In genomic region chr15:100252779-100253417, GRCh38 we compare ENCODE assay signal across 1 cellular context.
TF ChIP-seq lines count a peak whose summit lies in the region.

No MANE protein-coding gene starts in this region.

TF ChIP-seq in A549, 52 proteins besides CTCF, POLR2A, EP300 and RAD21 (continued from another document):
- TF ChIP-seq, protein P1, sequence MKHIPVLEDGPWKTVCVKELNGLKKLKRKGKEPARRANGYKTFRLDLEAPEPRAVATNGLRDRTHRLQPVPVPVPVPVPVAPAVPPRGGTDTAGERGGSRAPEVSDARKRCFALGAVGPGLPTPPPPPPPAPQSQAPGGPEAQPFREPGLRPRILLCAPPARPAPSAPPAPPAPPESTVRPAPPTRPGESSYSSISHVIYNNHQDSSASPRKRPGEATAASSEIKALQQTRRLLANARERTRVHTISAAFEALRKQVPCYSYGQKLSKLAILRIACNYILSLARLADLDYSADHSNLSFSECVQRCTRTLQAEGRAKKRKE (CRISPR knock-in tag; IDR thresholded peaks at IDR 0.05; ENCODE audit: low read depth): no peak
- TF ChIP-seq TP53 (CRISPR knock-in tag; IDR thresholded peaks at IDR 0.05): no peak
